Comparison of ENCODE assay signal across 1 cellular context in the genomic region with DNA sequence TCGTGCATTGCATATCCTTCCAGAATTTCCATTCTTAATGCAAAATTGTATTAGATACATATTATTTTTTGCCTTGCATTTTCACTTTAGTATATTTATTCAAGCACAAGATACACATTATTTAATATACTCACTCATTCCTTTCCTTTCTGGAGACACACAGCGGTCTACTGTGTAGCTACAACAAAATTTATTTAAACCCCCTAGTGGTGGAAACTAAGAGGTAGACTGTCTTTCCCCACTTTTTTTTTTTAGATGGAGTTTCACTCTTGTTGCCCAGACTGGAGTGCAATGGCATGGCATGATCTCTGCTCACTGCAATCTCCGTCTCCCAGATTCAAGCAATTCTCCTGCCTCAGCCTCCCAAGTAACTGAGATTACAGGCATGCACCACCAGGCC.
TF ChIP-seq lines count a peak whose summit lies in the region.

No MANE protein-coding gene starts in this region.

TF ChIP-seq in SK-N-SH treated with all-trans-retinoic acid at 6 μM for 48 hours, 23 proteins besides CTCF, POLR2A, EP300 and RAD21:
- TF ChIP-seq, protein P1, sequence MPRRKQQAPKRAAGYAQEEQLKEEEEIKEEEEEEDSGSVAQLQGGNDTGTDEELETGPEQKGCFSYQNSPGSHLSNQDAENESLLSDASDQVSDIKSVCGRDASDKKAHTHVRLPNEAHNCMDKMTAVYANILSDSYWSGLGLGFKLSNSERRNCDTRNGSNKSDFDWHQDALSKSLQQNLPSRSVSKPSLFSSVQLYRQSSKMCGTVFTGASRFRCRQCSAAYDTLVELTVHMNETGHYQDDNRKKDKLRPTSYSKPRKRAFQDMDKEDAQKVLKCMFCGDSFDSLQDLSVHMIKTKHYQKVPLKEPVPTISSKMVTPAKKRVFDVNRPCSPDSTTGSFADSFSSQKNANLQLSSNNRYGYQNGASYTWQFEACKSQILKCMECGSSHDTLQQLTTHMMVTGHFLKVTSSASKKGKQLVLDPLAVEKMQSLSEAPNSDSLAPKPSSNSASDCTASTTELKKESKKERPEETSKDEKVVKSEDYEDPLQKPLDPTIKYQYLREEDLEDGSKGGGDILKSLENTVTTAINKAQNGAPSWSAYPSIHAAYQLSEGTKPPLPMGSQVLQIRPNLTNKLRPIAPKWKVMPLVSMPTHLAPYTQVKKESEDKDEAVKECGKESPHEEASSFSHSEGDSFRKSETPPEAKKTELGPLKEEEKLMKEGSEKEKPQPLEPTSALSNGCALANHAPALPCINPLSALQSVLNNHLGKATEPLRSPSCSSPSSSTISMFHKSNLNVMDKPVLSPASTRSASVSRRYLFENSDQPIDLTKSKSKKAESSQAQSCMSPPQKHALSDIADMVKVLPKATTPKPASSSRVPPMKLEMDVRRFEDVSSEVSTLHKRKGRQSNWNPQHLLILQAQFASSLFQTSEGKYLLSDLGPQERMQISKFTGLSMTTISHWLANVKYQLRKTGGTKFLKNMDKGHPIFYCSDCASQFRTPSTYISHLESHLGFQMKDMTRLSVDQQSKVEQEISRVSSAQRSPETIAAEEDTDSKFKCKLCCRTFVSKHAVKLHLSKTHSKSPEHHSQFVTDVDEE (CRISPR knock-in tag; IDR thresholded peaks at IDR 0.05) = no peak
- TF ChIP-seq CSDC2 (CRISPR knock-in tag; IDR thresholded peaks at IDR 0.05) (no peak), BACH2 (CRISPR knock-in tag; IDR thresholded peaks at IDR 0.05; ENCODE audit: borderline replicate concordance) (no peak), ISL1 (CRISPR knock-in tag; IDR thresholded peaks at IDR 0.05) (no peak)
TF ChIP-seq in SK-N-SH treated with all-trans-retinoic acid at 6 μM for 48 hours: peak in this region for 0.
